Comparison of ENCODE assay signal across 15 cellular contexts in the genomic region with DNA sequence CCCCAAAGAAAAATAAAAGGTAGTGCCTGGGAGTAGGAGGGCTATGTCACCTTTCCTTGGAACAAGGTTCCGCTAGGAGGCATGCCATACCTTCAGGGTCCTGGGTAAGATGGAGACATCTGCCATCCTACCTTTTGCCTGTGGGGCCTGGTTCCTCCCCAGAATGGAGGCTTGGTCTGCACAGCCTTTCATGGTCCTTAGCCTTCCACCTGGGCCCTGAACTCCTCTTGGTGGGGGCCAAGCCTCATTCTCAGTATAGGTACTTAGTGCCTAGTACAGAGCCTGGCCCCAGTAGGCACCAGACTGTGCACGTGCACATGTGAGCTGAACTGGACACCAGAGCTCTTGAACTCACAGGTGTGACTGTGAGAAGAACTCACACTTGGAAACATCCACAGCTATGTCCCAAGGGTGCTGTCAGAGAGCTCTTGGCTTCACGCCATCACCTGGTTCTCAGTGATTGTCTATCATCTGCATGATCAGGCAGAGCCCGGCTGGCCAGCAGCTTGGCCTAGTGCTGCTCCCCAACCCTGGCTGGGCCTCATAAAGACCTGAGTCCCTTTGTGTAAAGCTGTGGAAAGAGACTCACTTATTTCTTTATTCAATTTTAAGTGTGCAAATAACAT.
DNase-seq lines count a peak whose midpoint lies in the region; FAIRE-seq and TF ChIP-seq lines count a peak whose summit lies in the region.
"Had no signal": no experiment of that assay in that cellular context is flagged by ENCODE, and none has a peak within 500 bp of the region (broad histone marks: within the 10 kb centered on the region; RNA-seq: fewer than 3 reads in every experiment).

No MANE protein-coding gene starts in this region.

- H3K4me3 Mint-ChIP-seq in endodermal cell, result no peak overlapping the region

- dilution Hi-C loops in keratinocyte (cut with MboI; ENCODE audit: extremely low pct_ligation_motif_present, low sequenced_read_pairs), result no loop called here

- no peaks in the 10 kb centered on the region for H4K20me1 ChIP-seq in keratinocyte (ENCODE audit: control insufficient read depth, extremely low read depth, insufficient read depth, low read length)

- H3K36me3 ChIP-seq in keratinocyte (ENCODE audit: control insufficient read depth in 2 of 2, extremely low read depth in 1 of 2, insufficient read depth in 2 of 2, low read length in 2 of 2) (peaks cover 0 to 2% of the 10 kb centered on the region in 2 experiments), endodermal cell (ENCODE audit: control insufficient read depth, insufficient read depth, low read length) (no peaks in the 10 kb centered on the region)
- H3K36me3 ChIP-seq: SJCRH30, transverse colon had no signal

- H3K4me2 ChIP-seq in keratinocyte (ENCODE audit: control insufficient read depth, extremely low read depth, insufficient read depth, low read depth, low read length), result no peak overlapping the region

- CTCF ChIA-PET in RWPE1 (lab: Yijun Ruan, JAX), result interaction anchor here (0.5 to 0.6 kb wide), 2 partner anchors 361 to 555 kb away, joined by 3 read pairs; no protein-coding TSS in a partner anchor

- H3K4me3 ChIP-seq in keratinocyte (ENCODE audit: control insufficient read depth in 2 of 3, extremely low read depth in 1 of 3, insufficient read depth in 2 of 3, low read depth in 1 of 3, low read length in 3 of 3) (no peak overlapping the region), endodermal cell (ENCODE audit: low read length) (no peak overlapping the region)
- H3K4me3 ChIP-seq: coronary artery, SJCRH30, transverse colon had no signal

- peak; percentile 36 for DNase-seq in NCI-H2196 (lab: John Stamatoyannopoulos, UW; ENCODE audit: unreplicated experiment)
- no peak for DNase-seq in NCI-H2196 treated with DMSO at 0.1 percent for 48 hours (lab: John Stamatoyannopoulos, UW; ENCODE audit: unreplicated experiment)
- peak in 56 of 76 experiments; percentile 6 to 71 (median 42) for DNase-seq in HUDEP-2 (lab: John Stamatoyannopoulos, UW; ENCODE audit: unreplicated experiment in 76 of 76)
- no peak for DNase-seq in RWPE1 (ENCODE audit: low spot score)
- DNase-seq in keratinocyte (ENCODE audit: low read depth, low spot score), result no peak
- DNase-seq in SKM-1 (lab: John Stamatoyannopoulos, UW; ENCODE audit: unreplicated experiment), result no peak
- DNase-seq in endodermal cell, result no peak
- no peak for DNase-seq in effector CD8-positive, alpha-beta T cell (lab: John Stamatoyannopoulos, UW)
- DNase-seq: naive thymus-derived CD4-positive, alpha-beta T cell; NCI-H510A; right cardiac atrium; SJCRH30; transverse colon had no signal

- H3K4me1 ChIP-seq in keratinocyte (ENCODE audit: control insufficient read depth, extremely low read depth, insufficient read depth, low read length), result peaks cover 12% of the 10 kb centered on the region
- no peaks in the 10 kb centered on the region for H3K4me1 ChIP-seq in endodermal cell (ENCODE audit: control insufficient read depth, insufficient read depth, low read length)
- H3K4me1 ChIP-seq: transverse colon had no signal

- TF ChIP-seq CTCF in RWPE1 (conservative IDR thresholded peaks at IDR 0.05; ENCODE audit: low read depth), result no peak
- TF ChIP-seq CTCF in keratinocyte (optimal IDR thresholded peaks at IDR 0.05 in 1 of 3, IDR thresholded peaks at IDR 0.05 in 1 of 3, conservative IDR thresholded peaks at IDR 0.05 in 1 of 3; ENCODE audit: extremely low read depth in 1 of 3, insufficient read depth in 2 of 3, low read length in 3 of 3), result no peak
- TF ChIP-seq CTCF in endodermal cell (conservative IDR thresholded peaks at IDR 0.05), result no peak

- FAIRE-seq in keratinocyte (lab: Jason Lieb, UNC), result peak; percentile 71
- FAIRE-seq: islet of Langerhans had no signal

- H3K9ac ChIP-seq in keratinocyte (ENCODE audit: control insufficient read depth, extremely low read depth, insufficient read depth, low read length) (no peak overlapping the region), endodermal cell (ENCODE audit: extremely low read depth, low read length, poor library complexity, severe bottlenecking) (no peak overlapping the region)

- H3K36me3 Mint-ChIP-seq in endodermal cell (ENCODE audit: low read depth), result peaks cover 9% of the 10 kb centered on the region

- no peaks in the 10 kb centered on the region for H3K27me3 Mint-ChIP-seq in endodermal cell (ENCODE audit: insufficient read depth)
- H3K27me3 Mint-ChIP-seq: naive thymus-derived CD4-positive, alpha-beta T cell had no signal

- H3K9me1 ChIP-seq in keratinocyte (ENCODE audit: control insufficient read depth, extremely low read depth, insufficient read depth, low read length), result no peaks in the 10 kb centered on the region

- POLR2A ChIA-PET in RWPE1 (lab: Yijun Ruan, JAX; ENCODE audit: low non-redundant PET), result interaction anchor here (0.6 kb wide), 1 partner anchor 42 kb away, joined by 4 read pairs; no protein-coding TSS in a partner anchor

- 95 to 100% methylated on average over 4 of the region's 4 CpGs for WGBS in endodermal cell (ENCODE audit: insufficient coverage in 1 of 2, insufficient read length in 1 of 2), 2 experiments

- H3K27ac ChIP-seq in RWPE1 (peak overlapping the region; percentile 25), keratinocyte (ENCODE audit: control insufficient read depth, insufficient read depth, low read length) (no peak overlapping the region), endodermal cell (ENCODE audit: low read depth, low read length) (no peak overlapping the region)
- H3K27ac ChIP-seq: SJCRH30, transverse colon had no signal

- no peak overlapping the region for H3K27ac Mint-ChIP-seq in endodermal cell

- H2AFZ ChIP-seq in keratinocyte (ENCODE audit: control insufficient read depth, low read length), result no peak overlapping the region

- H3K9me3 ChIP-seq in keratinocyte (ENCODE audit: control insufficient read depth, low read depth, low read length) (no peaks in the 10 kb centered on the region), endodermal cell (ENCODE audit: control insufficient read depth, low read length) (no peaks in the 10 kb centered on the region)

- peaks cover 10% of the 10 kb centered on the region for H3K4me1 Mint-ChIP-seq in endodermal cell

- H3K27me3 ChIP-seq in keratinocyte (ENCODE audit: control insufficient read depth, extremely low read depth, insufficient read depth, low read length), result no peaks in the 10 kb centered on the region
- H3K27me3 ChIP-seq in endodermal cell (ENCODE audit: control insufficient read depth, insufficient read depth, low read length, poor library complexity, severe bottlenecking), result no peaks in the 10 kb centered on the region
- H3K27me3 ChIP-seq: SJCRH30, transverse colon had no signal

- H3K9me3 Mint-ChIP-seq in endodermal cell, result no peaks in the 10 kb centered on the region

- no peaks in the 10 kb centered on the region for H3K79me2 ChIP-seq in keratinocyte (ENCODE audit: control insufficient read depth, insufficient read depth, low read length)

Comparison
In these comparisons a context has a peak if more than half of its experiments do, and no peak if none do; other contexts are left out.
1. DNase-seq: peak in NCI-H2196 (single experiment) and HUDEP-2 (56 of 76); none in NCI-H2196 treated with DMSO at 0.1 percent for 48 hours (single experiment), RWPE1 (single experiment), keratinocyte (single experiment), SKM-1 (single experiment), endodermal cell (single experiment) and effector CD8-positive, alpha-beta T cell (single experiment).